In genomic region chr2:200221055-200221692, GRCh38 we compare ENCODE assay signal across 1 cellular context.
TF ChIP-seq lines count a peak whose summit lies in the region.

No MANE protein-coding gene starts in this region.

TF ChIP-seq in HepG2, 621 proteins besides CTCF, POLR2A, EP300 and RAD21 (continued from another document and continues in another):
- TF ChIP-seq PBX2 (CRISPR knock-in tag; IDR thresholded peaks at IDR 0.05) (no peak), HDAC1 (CRISPR knock-in tag; IDR thresholded peaks at IDR 0.05) (peak; percentile 86), ZNF225 (CRISPR knock-in tag; IDR thresholded peaks at IDR 0.05) (no peak), ZNF460 (CRISPR knock-in tag; IDR thresholded peaks at IDR 0.05; ENCODE audit: borderline replicate concordance) (no peak), BRD4 (CRISPR knock-in tag; IDR thresholded peaks at IDR 0.05) (peak; percentile 71; the same call in 1 of the 2 replicates), BHLHE40 (IDR thresholded peaks at IDR 0.05; ENCODE audit: low read length) (peak; percentile 92), ZNF7 (CRISPR knock-in tag; IDR thresholded peaks at IDR 0.05) (no peak), ZNF841 (CRISPR knock-in tag; IDR thresholded peaks at IDR 0.05; ENCODE audit: borderline replicate concordance) (peak; percentile 24; the same call in 1 of the 2 replicates), MXD1 (CRISPR knock-in tag; IDR thresholded peaks at IDR 0.05) (no peak), KDM1A (CRISPR knock-in tag; IDR thresholded peaks at IDR 0.05) (peak; percentile 63; the same call in 1 of the 2 replicates), SP5 (CRISPR knock-in tag; IDR thresholded peaks at IDR 0.05; ENCODE audit: borderline replicate concordance, low read depth) (no peak; the same call in 1 of the 2 replicates), LRRFIP1 (CRISPR knock-in tag; conservative IDR thresholded peaks at IDR 0.05) (no peak), MTF2 (CRISPR knock-in tag; IDR thresholded peaks at IDR 0.05; ENCODE audit: borderline replicate concordance) (no peak), RNF2 (conservative IDR thresholded peaks at IDR 0.05; ENCODE audit: low read depth) (peak; percentile 33; the same call in 1 of the 2 replicates), ZNF790 (CRISPR knock-in tag; IDR thresholded peaks at IDR 0.05; ENCODE audit: borderline replicate concordance) (no peak), ATF4 (CRISPR knock-in tag; IDR thresholded peaks at IDR 0.05) (peak in 1 of 2 experiments; percentile 60; a peak in 2 of 4 replicates), DMAP1 (CRISPR knock-in tag; IDR thresholded peaks at IDR 0.05) (peak; percentile 92), ZNF367 (CRISPR knock-in tag; IDR thresholded peaks at IDR 0.05; ENCODE audit: borderline replicate concordance) (no peak), PHF21A (CRISPR knock-in tag; IDR thresholded peaks at IDR 0.05) (peak; percentile 78), HES4 (CRISPR knock-in tag; IDR thresholded peaks at IDR 0.05; ENCODE audit: borderline replicate concordance) (no peak), PAWR (CRISPR knock-in tag; IDR thresholded peaks at IDR 0.05; ENCODE audit: borderline replicate concordance) (0 out of 2 replicates have a peak, but pooled peaks have one; percentile 60), TBX3 (IDR thresholded peaks at IDR 0.05; ENCODE audit: borderline replicate concordance) (peak; percentile 57; the same call in 1 of the 2 replicates), ZNF382 (CRISPR knock-in tag; IDR thresholded peaks at IDR 0.05; ENCODE audit: borderline replicate concordance) (no peak), TSC22D2 (CRISPR knock-in tag; IDR thresholded peaks at IDR 0.05; ENCODE audit: borderline replicate concordance) (peak; percentile 76; the same call in 1 of the 2 replicates), ZNF788 (CRISPR knock-in tag; IDR thresholded peaks at IDR 0.05; ENCODE audit: borderline replicate concordance) (peak; percentile 32; the same call in 1 of the 2 replicates), PCBP2 (optimal IDR thresholded peaks at IDR 0.05; ENCODE audit: low read depth, low read length, poor library complexity, severe bottlenecking) (no peak), ZNF510 (CRISPR knock-in tag; IDR thresholded peaks at IDR 0.05; ENCODE audit: low read depth) (peak; percentile 88; the same call in 1 of the 2 replicates), NFIC (IDR thresholded peaks at IDR 0.05; ENCODE audit: low read length) (peak; percentile 97), SMARCC2 (IDR thresholded peaks at IDR 0.05) (no peak), ZSCAN20 (CRISPR knock-in tag; IDR thresholded peaks at IDR 0.05; ENCODE audit: borderline replicate concordance) (0 out of 2 replicates have a peak, but pooled peaks have one; percentile 50), FOXA3 (CRISPR knock-in tag; IDR thresholded peaks at IDR 0.05) (peak; percentile 97), SRF (IDR thresholded peaks at IDR 0.05; ENCODE audit: low read depth, low read length) (no peak), ZNF839 (CRISPR knock-in tag; IDR thresholded peaks at IDR 0.05; ENCODE audit: borderline replicate concordance) (no peak)
- TF ChIP-seq, protein P1, sequence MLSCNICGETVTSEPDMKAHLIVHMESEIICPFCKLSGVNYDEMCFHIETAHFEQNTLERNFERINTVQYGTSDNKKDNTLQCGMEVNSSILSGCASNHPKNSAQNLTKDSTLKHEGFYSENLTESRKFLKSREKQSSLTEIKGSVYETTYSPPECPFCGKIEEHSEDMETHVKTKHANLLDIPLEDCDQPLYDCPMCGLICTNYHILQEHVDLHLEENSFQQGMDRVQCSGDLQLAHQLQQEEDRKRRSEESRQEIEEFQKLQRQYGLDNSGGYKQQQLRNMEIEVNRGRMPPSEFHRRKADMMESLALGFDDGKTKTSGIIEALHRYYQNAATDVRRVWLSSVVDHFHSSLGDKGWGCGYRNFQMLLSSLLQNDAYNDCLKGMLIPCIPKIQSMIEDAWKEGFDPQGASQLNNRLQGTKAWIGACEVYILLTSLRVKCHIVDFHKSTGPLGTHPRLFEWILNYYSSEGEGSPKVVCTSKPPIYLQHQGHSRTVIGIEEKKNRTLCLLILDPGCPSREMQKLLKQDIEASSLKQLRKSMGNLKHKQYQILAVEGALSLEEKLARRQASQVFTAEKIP (CRISPR knock-in tag; IDR thresholded peaks at IDR 0.05; ENCODE audit: borderline replicate concordance): no peak
- TF ChIP-seq, protein P2, sequence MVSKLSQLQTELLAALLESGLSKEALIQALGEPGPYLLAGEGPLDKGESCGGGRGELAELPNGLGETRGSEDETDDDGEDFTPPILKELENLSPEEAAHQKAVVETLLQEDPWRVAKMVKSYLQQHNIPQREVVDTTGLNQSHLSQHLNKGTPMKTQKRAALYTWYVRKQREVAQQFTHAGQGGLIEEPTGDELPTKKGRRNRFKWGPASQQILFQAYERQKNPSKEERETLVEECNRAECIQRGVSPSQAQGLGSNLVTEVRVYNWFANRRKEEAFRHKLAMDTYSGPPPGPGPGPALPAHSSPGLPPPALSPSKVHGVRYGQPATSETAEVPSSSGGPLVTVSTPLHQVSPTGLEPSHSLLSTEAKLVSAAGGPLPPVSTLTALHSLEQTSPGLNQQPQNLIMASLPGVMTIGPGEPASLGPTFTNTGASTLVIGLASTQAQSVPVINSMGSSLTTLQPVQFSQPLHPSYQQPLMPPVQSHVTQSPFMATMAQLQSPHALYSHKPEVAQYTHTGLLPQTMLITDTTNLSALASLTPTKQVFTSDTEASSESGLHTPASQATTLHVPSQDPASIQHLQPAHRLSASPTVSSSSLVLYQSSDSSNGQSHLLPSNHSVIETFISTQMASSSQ (IDR thresholded peaks at IDR 0.05; ENCODE audit: low read depth): peak; percentile 99
- TF ChIP-seq, protein P2 (CRISPR knock-in tag; IDR thresholded peaks at IDR 0.05; ENCODE audit: borderline replicate concordance): peak; percentile 100
- TF ChIP-seq, protein P3, sequence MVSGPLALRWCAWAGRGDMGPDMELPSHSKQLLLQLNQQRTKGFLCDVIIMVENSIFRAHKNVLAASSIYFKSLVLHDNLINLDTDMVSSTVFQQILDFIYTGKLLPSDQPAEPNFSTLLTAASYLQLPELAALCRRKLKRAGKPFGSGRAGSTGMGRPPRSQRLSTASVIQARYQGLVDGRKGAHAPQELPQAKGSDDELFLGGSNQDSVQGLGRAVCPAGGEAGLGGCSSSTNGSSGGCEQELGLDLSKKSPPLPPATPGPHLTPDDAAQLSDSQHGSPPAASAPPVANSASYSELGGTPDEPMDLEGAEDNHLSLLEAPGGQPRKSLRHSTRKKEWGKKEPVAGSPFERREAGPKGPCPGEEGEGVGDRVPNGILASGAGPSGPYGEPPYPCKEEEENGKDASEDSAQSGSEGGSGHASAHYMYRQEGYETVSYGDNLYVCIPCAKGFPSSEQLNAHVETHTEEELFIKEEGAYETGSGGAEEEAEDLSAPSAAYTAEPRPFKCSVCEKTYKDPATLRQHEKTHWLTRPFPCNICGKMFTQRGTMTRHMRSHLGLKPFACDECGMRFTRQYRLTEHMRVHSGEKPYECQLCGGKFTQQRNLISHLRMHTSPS (CRISPR knock-in tag; IDR thresholded peaks at IDR 0.05; ENCODE audit: low read depth): no peak
- TF ChIP-seq, protein P4, sequence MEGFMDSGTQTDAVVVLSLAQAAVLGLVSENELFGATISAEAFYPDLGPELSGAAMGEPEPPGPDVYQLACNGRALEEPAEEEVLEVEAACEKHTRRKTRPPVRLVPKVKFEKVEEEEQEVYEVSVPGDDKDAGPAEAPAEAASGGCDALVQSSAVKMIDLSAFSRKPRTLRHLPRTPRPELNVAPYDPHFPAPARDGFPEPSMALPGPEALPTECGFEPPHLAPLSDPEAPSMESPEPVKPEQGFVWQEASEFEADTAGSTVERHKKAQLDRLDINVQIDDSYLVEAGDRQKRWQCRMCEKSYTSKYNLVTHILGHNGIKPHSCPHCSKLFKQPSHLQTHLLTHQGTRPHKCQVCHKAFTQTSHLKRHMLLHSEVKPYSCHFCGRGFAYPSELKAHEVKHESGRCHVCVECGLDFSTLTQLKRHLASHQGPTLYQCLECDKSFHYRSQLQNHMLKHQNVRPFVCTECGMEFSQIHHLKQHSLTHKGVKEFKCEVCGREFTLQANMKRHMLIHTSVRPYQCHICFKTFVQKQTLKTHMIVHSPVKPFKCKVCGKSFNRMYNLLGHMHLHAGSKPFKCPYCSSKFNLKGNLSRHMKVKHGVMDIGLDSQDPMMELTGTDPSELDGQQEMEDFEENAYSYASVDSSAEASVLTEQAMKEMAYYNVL (CRISPR knock-in tag; IDR thresholded peaks at IDR 0.05; ENCODE audit: borderline replicate concordance): peak; percentile 71
- TF ChIP-seq, protein P5, sequence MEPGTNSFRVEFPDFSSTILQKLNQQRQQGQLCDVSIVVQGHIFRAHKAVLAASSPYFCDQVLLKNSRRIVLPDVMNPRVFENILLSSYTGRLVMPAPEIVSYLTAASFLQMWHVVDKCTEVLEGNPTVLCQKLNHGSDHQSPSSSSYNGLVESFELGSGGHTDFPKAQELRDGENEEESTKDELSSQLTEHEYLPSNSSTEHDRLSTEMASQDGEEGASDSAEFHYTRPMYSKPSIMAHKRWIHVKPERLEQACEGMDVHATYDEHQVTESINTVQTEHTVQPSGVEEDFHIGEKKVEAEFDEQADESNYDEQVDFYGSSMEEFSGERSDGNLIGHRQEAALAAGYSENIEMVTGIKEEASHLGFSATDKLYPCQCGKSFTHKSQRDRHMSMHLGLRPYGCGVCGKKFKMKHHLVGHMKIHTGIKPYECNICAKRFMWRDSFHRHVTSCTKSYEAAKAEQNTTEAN (CRISPR knock-in tag; conservative IDR thresholded peaks at IDR 0.05): peak; percentile 78
- TF ChIP-seq, protein P6, sequence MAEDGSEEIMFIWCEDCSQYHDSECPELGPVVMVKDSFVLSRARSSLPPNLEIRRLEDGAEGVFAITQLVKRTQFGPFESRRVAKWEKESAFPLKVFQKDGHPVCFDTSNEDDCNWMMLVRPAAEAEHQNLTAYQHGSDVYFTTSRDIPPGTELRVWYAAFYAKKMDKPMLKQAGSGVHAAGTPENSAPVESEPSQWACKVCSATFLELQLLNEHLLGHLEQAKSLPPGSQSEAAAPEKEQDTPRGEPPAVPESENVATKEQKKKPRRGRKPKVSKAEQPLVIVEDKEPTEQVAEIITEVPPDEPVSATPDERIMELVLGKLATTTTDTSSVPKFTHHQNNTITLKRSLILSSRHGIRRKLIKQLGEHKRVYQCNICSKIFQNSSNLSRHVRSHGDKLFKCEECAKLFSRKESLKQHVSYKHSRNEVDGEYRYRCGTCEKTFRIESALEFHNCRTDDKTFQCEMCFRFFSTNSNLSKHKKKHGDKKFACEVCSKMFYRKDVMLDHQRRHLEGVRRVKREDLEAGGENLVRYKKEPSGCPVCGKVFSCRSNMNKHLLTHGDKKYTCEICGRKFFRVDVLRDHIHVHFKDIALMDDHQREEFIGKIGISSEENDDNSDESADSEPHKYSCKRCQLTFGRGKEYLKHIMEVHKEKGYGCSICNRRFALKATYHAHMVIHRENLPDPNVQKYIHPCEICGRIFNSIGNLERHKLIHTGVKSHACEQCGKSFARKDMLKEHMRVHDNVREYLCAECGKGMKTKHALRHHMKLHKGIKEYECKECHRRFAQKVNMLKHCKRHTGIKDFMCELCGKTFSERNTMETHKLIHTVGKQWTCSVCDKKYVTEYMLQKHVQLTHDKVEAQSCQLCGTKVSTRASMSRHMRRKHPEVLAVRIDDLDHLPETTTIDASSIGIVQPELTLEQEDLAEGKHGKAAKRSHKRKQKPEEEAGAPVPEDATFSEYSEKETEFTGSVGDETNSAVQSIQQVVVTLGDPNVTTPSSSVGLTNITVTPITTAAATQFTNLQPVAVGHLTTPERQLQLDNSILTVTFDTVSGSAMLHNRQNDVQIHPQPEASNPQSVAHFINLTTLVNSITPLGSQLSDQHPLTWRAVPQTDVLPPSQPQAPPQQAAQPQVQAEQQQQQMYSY (CRISPR knock-in tag; IDR thresholded peaks at IDR 0.05): peak; percentile 65; the same call in 1 of the 2 replicates
